In genomic region chr1:76140227-76140626, GRCh38 we compare ENCODE assay signal across 17 cellular contexts.
DNase-seq lines count a peak whose midpoint lies in the region; ATAC-seq lines count a peak whose summit lies in the region.
"Had no signal": no experiment of that assay in that cellular context is flagged by ENCODE, and none has a peak within 500 bp of the region (broad histone marks: within the 10 kb centered on the region; RNA-seq: fewer than 3 reads in every experiment).

No MANE protein-coding gene starts in this region.

- no peak for ATAC-seq in right cardiac atrium
- no peak for ATAC-seq in left cardiac atrium
- no peak for ATAC-seq in HG02642 (IDR thresholded peaks at IDR 0.05; ENCODE audit: poor library complexity, unreplicated experiment)
- no peak for ATAC-seq in GM18909 (IDR thresholded peaks at IDR 0.05; ENCODE audit: poor library complexity, unreplicated experiment)
- ATAC-seq: stimulated activated naive CD8-positive, alpha-beta T cell treated with anti-CD3 and anti-CD28 coated beads, Interleukin-15, Interleukin-2, amounts not matched to agents 100 U/mL and 50 U/mL, for 24 hours had no signal

- H3K9me3 ChIP-seq in right cardiac atrium (ENCODE audit: control insufficient read depth, low read length) = no peaks in the 10 kb centered on the region
- H3K9me3 ChIP-seq: HAP-1 had no signal

- H3K4me3 ChIP-seq in right cardiac atrium (ENCODE audit: low read length) = no peak overlapping the region
- H3K4me3 ChIP-seq: HAP-1 had no signal

- no peaks in the 10 kb centered on the region for H3K27me3 ChIP-seq in right cardiac atrium (ENCODE audit: control insufficient read depth, insufficient read depth)

- peaks cover 6% of the 10 kb centered on the region for H3K4me1 ChIP-seq in right cardiac atrium (ENCODE audit: control insufficient read depth, insufficient read depth, low read length)
- H3K4me1 ChIP-seq: HAP-1 had no signal

- no peak for DNase-seq in right cardiac atrium
- DNase-seq in left cardiac atrium = no peak
- DNase-seq in SW480 (ENCODE audit: low spot score) = peak; percentile 4
- DNase-seq in iPS-NIHi7 (ENCODE audit: extremely low spot score) = peak; percentile 70
- DNase-seq in UCSD-AML1 (lab: John Stamatoyannopoulos, UW; ENCODE audit: unreplicated experiment) = no peak
- DNase-seq in HPDE6-E6E7 (ENCODE audit: extremely low spot score) = no peak
- DNase-seq: activated CD8-positive, alpha-beta memory T cell treated with anti-CD3 and anti-CD28 coated beads for 24 hours; activated gamma-delta T cell treated with Interleukin-2 at 50 U/mL for 16 hours; mesenchymal stem cell; NCI-H187 treated with DMSO at 0.1 percent for 48 hours; NCI-H774; SHP77 treated with DMSO at 0.1 percent for 48 hours; stimulated activated naive CD8-positive, alpha-beta T cell treated with anti-CD3 and anti-CD28 coated beads, Interleukin-15, Interleukin-2, amounts not matched to agents 100 U/mL and 50 U/mL, for 24 hours had no signal

- intact Hi-C loops in right cardiac atrium (cut with DNase I) (no loop called here), left cardiac atrium (cut with DNase I) (no loop called here)

- H3K27ac ChIP-seq in right cardiac atrium (ENCODE audit: low read length) = peak overlapping the region; percentile 64
- H3K27ac ChIP-seq: HL-60 had no signal

- 49% methylated on average over 1 of the region's 1 CpG for WGBS in right cardiac atrium

Comparison
In these comparisons a context has a peak if more than half of its experiments do, and no peak if none do; other contexts are left out.
1. DNase-seq: peak in SW480 (single experiment) and iPS-NIHi7 (single experiment); none in right cardiac atrium (0 of 3), left cardiac atrium (single experiment), UCSD-AML1 (single experiment) and HPDE6-E6E7 (single experiment).